ENCODE assay signal across 1 cellular context in the genomic region with DNA sequence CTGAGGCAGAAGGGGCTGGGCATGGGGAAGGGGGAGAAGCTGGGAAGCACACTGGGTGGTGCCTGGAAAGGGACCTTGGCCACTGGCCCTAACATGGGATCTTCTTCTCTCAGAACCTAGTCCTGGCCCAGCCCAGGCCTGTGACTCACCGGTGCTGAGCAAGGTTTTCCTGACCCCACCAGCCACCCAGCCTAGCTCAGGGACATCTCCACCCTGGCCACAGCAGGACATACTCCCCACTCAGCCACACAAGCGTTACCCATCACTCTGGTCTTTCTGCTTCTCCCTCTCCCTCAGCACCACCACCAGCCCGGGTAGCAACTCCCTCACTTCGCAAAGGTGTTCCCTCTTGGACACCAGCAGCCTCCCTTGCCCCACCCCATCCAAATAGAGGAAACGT.
TF ChIP-seq lines count a peak whose summit lies in the region.

No MANE protein-coding gene starts in this region.

TF ChIP-seq in GM23338, 12 proteins besides CTCF, POLR2A, EP300 and RAD21 (continued from another document):
- TF ChIP-seq, protein P1, sequence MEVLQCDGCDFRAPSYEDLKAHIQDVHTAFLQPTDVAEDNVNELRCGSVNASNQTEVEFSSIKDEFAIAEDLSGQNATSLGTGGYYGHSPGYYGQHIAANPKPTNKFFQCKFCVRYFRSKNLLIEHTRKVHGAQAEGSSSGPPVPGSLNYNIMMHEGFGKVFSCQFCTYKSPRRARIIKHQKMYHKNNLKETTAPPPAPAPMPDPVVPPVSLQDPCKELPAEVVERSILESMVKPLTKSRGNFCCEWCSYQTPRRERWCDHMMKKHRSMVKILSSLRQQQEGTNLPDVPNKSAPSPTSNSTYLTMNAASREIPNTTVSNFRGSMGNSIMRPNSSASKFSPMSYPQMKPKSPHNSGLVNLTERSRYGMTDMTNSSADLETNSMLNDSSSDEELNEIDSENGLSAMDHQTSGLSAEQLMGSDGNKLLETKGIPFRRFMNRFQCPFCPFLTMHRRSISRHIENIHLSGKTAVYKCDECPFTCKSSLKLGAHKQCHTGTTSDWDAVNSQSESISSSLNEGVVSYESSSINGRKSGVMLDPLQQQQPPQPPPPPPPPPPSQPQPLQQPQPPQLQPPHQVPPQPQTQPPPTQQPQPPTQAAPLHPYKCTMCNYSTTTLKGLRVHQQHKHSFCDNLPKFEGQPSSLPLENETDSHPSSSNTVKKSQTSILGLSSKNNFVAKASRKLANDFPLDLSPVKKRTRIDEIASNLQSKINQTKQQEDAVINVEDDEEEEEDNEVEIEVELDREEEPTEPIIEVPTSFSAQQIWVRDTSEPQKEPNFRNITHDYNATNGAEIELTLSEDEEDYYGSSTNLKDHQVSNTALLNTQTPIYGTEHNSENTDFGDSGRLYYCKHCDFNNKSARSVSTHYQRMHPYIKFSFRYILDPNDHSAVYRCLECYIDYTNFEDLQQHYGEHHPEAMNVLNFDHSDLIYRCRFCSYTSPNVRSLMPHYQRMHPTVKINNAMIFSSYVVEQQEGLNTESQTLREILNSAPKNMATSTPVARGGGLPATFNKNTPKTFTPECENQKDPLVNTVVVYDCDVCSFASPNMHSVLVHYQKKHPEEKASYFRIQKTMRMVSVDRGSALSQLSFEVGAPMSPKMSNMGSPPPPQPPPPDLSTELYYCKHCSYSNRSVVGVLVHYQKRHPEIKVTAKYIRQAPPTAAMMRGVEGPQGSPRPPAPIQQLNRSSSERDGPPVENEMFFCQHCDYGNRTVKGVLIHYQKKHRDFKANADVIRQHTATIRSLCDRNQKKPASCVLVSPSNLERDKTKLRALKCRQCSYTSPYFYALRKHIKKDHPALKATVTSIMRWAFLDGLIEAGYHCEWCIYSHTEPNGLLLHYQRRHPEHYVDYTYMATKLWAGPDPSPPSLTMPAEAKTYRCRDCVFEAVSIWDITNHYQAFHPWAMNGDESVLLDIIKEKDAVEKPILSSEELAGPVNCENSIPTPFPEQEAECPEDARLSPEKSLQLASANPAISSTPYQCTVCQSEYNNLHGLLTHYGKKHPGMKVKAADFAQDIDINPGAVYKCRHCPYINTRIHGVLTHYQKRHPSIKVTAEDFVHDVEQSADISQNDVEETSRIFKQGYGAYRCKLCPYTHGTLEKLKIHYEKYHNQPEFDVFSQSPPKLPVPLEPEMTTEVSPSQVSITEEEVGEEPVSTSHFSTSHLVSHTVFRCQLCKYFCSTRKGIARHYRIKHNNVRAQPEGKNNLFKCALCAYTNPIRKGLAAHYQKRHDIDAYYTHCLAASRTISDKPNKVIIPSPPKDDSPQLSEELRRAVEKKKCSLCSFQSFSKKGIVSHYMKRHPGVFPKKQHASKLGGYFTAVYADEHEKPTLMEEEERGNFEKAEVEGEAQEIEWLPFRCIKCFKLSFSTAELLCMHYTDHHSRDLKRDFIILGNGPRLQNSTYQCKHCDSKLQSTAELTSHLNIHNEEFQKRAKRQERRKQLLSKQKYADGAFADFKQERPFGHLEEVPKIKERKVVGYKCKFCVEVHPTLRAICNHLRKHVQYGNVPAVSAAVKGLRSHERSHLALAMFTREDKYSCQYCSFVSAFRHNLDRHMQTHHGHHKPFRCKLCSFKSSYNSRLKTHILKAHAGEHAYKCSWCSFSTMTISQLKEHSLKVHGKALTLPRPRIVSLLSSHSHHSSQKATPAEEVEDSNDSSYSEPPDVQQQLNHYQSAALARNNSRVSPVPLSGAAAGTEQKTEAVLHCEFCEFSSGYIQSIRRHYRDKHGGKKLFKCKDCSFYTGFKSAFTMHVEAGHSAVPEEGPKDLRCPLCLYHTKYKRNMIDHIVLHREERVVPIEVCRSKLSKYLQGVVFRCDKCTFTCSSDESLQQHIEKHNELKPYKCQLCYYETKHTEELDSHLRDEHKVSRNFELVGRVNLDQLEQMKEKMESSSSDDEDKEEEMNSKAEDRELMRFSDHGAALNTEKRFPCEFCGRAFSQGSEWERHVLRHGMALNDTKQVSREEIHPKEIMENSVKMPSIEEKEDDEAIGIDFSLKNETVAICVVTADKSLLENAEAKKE (CRISPR knock-in tag; IDR thresholded peaks at IDR 0.05), result no peak
- TF ChIP-seq NANOG (IDR thresholded peaks at IDR 0.05; ENCODE audit: borderline replicate concordance), result no peak
- TF ChIP-seq ZNF331 (CRISPR knock-in tag; IDR thresholded peaks at IDR 0.05; ENCODE audit: low read depth), result no peak
